5 cellular contexts compared by ENCODE assay signal in the genomic region with DNA sequence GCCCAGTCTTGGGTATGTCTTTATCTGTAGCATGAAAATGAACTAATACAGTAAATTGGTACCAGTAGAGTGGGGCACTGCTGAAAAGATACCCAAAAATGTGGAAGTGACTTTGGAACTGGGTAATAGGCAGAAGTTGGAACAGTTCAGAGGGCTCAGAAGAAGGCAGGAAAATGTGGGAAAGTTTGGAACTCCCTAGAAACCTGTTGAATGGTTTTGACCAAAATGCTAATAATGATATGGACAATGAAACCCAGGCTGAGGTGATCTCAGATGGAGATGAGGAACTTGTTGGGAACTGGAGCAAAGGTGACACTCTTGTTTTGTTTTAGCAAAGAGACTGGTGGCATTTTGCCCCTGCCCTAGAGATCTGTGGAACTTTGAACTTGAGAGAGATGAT. TPM values are rescaled to one million over a fixed set of nuclear protein-coding genes. Genes with fewer than 3 reads are reported as not detected.
"Had no signal": no experiment of that assay in that cellular context is flagged by ENCODE, and none has a peak within 500 bp of the region (broad histone marks: within the 10 kb centered on the region; RNA-seq: fewer than 3 reads in every experiment).

No MANE protein-coding gene starts in this region.

RNA-seq across cellular contexts. Expression of a gene that starts 20.3 kb away (rescaled TPM):
- total RNA-seq: HepG2, HT-29, HT1080, IMR-90 had no signal
- polyA plus RNA-seq: HepG2, IgD-negative memory B cell, IMR-90 had no signal

RNA-seq across cellular contexts. Expression of a gene that starts 24.3 kb away (rescaled TPM):
- total RNA-seq: HepG2, HT-29 had no signal
- polyA plus RNA-seq: HepG2, IgD-negative memory B cell had no signal
